ENCODE assay signal across 25 cellular contexts in genomic region chr1:64478594-64479248, GRCh38. TPM values are rescaled to one million over a fixed set of nuclear protein-coding genes. Genes with fewer than 3 reads are reported as not detected.
"Had no signal": no experiment of that assay in that cellular context is flagged by ENCODE, and none has a peak within 500 bp of the region (broad histone marks: within the 10 kb centered on the region; RNA-seq: fewer than 3 reads in every experiment).

No MANE protein-coding gene starts in this region.

- H2AFZ ChIP-seq: parathyroid adenoma had no signal

- H3K9ac ChIP-seq: parathyroid adenoma had no signal

- H3K27me3 Mint-ChIP-seq: activated naive CD8-positive, alpha-beta T cell treated with anti-CD3 and anti-CD28 coated beads, Interleukin-2, amount 10 ng/mL, durations not matched to agents 7 days and 5 days; stimulated activated naive CD8-positive, alpha-beta T cell treated with anti-CD3 and anti-CD28 coated beads, Interleukin-15, amount 100 ng/mL, for 72 hours had no signal

- H3K4me3 ChIP-seq: heart left ventricle, lower lobe of right lung, suprapubic skin, tibial nerve had no signal

- H3K27me3 ChIP-seq: heart left ventricle, neutrophil, suprapubic skin, tibial nerve had no signal

- H3K27ac ChIP-seq: heart left ventricle, lower lobe of right lung, neutrophil, parathyroid adenoma, suprapubic skin, tibial nerve had no signal

- H3K27ac Mint-ChIP-seq: activated naive CD8-positive, alpha-beta T cell treated with anti-CD3 and anti-CD28 coated beads, Interleukin-2, amount 10 ng/mL, durations not matched to agents 7 days and 5 days; stimulated activated effector memory CD8-positive, alpha-beta T cell treated with anti-CD3 and anti-CD28 coated beads, Interleukin-12 subunit alpha, Interleukin-12 subunit beta, amount 100 ng/mL, for 72 hours; stimulated activated naive CD8-positive, alpha-beta T cell treated with anti-CD3 and anti-CD28 coated beads, Interleukin-15, amount 100 ng/mL, for 72 hours; WTC11 had no signal

- FAIRE-seq: colon, small intestine had no signal

- H3K36me3 Mint-ChIP-seq: activated naive CD8-positive, alpha-beta T cell treated with anti-CD3 and anti-CD28 coated beads, Interleukin-2, amount 10 ng/mL, durations not matched to agents 7 days and 5 days; naive thymus-derived CD8-positive, alpha-beta T cell; stimulated activated effector memory CD8-positive, alpha-beta T cell treated with anti-CD3 and anti-CD28 coated beads, Interleukin-12 subunit alpha, Interleukin-12 subunit beta, amount 100 ng/mL, for 72 hours had no signal

- H3K36me3 ChIP-seq: heart left ventricle, lower lobe of right lung, neutrophil, suprapubic skin, tibial nerve had no signal

- H3K4me1 Mint-ChIP-seq: activated naive CD8-positive, alpha-beta T cell treated with anti-CD3 and anti-CD28 coated beads, Interleukin-2, amount 10 ng/mL, durations not matched to agents 7 days and 5 days; stimulated activated effector memory CD8-positive, alpha-beta T cell treated with anti-CD3 and anti-CD28 coated beads, Interleukin-12 subunit alpha, Interleukin-12 subunit beta, amount 100 ng/mL, for 72 hours had no signal

- H3K9me3 Mint-ChIP-seq: activated naive CD8-positive, alpha-beta T cell treated with anti-CD3 and anti-CD28 coated beads, Interleukin-2, amount 10 ng/mL, durations not matched to agents 7 days and 5 days; activated T-cell treated with anti-CD3 and anti-CD28 coated beads, Interleukin-2, amount 50 U/mL, for 4 hours; naive thymus-derived CD8-positive, alpha-beta T cell; stimulated activated effector memory CD8-positive, alpha-beta T cell treated with anti-CD3 and anti-CD28 coated beads, Interleukin-12 subunit alpha, Interleukin-12 subunit beta, amount 100 ng/mL, for 72 hours; stimulated activated naive CD8-positive, alpha-beta T cell treated with anti-CD3 and anti-CD28 coated beads, Interleukin-15, amount 100 ng/mL, for 72 hours; WTC11 had no signal

- DNase-seq: activated CD4-positive, alpha-beta T cell treated with anti-CD3 and anti-CD28 coated beads, Interleukin-2, amount 50 U/mL, for 4 hours; activated CD8-positive, alpha-beta memory T cell treated with anti-CD3 and anti-CD28 coated beads for 24 hours; activated CD8-positive, alpha-beta memory T cell treated with anti-CD3 and anti-CD28 coated beads, Interleukin-2, amount 50 U/mL, for 48 hours; activated naive CD4-positive, alpha-beta T cell treated with Interleukin-2 at 50 U/mL for 16 hours; activated naive CD8-positive, alpha-beta T cell treated with anti-CD3 and anti-CD28 coated beads, Interleukin-2, amount 10 ng/mL, durations not matched to agents 7 days and 5 days; activated T-cell treated with anti-CD3 and anti-CD28 coated beads, Interleukin-2, amount 50 U/mL, for 4 hours; amniotic stem cell; heart left ventricle; islet precursor cell; left colon; lower lobe of right lung; naive thymus-derived CD8-positive, alpha-beta T cell; small intestine; stimulated activated CD4-positive, alpha-beta T cell treated with anti-CD3 and anti-CD28 coated beads, Interleukin-2, amount 100 ng/mL, for 24 hours; stimulated activated naive CD8-positive, alpha-beta T cell treated with anti-CD3 and anti-CD28 coated beads, Interleukin-15, amount 100 ng/mL, for 72 hours; T-helper 9 cell had no signal

- ATAC-seq: activated T-cell treated with anti-CD3 and anti-CD28 coated beads, Interleukin-2, amount 50 U/mL, for 4 hours; heart left ventricle; left colon; lower lobe of right lung; naive thymus-derived CD8-positive, alpha-beta T cell; sciatic nerve; stimulated activated effector memory CD8-positive, alpha-beta T cell treated with anti-CD3 and anti-CD28 coated beads, Interleukin-12 subunit alpha, Interleukin-12 subunit beta, amount 100 ng/mL, for 72 hours; stimulated activated naive CD8-positive, alpha-beta T cell treated with anti-CD3 and anti-CD28 coated beads, Interleukin-15, amount 100 ng/mL, for 72 hours; WTC11 had no signal

- H3K9me3 ChIP-seq: heart left ventricle, lower lobe of right lung, neutrophil, suprapubic skin, tibial nerve had no signal

- H3K4me3 Mint-ChIP-seq: activated naive CD8-positive, alpha-beta T cell treated with anti-CD3 and anti-CD28 coated beads, Interleukin-2, amount 10 ng/mL, durations not matched to agents 7 days and 5 days; activated T-cell treated with anti-CD3 and anti-CD28 coated beads, Interleukin-2, amount 50 U/mL, for 4 hours; naive thymus-derived CD8-positive, alpha-beta T cell; stimulated activated effector memory CD8-positive, alpha-beta T cell treated with anti-CD3 and anti-CD28 coated beads, Interleukin-12 subunit alpha, Interleukin-12 subunit beta, amount 100 ng/mL, for 72 hours; stimulated activated naive CD8-positive, alpha-beta T cell treated with anti-CD3 and anti-CD28 coated beads, Interleukin-15, amount 100 ng/mL, for 72 hours; WTC11 had no signal

RNA-seq across cellular contexts. Expression of gene CACHD1, which starts 8.8 kb away (rescaled TPM):
- total RNA-seq: T-helper 1 cell treated with Interleukin-12 subunit alpha and Interleukin-12 subunit beta and Interleukin-4 antibody, amounts not matched to agents 30 ng/mL and 1 ng/mL, for 36 hours had no signal
